ENCODE assay signal across 19 cellular contexts in genomic region chr19:39173502-39173991, GRCh38. TPM values are rescaled to one million over a fixed set of nuclear protein-coding genes. Genes with fewer than 3 reads are reported as not detected.
A peak's percentile ranks its signal among the peaks of the same experiment; 100 is the strongest.
DNase-seq lines count a peak whose midpoint lies in the region; ATAC-seq, FAIRE-seq and TF ChIP-seq lines count a peak whose summit lies in the region.
"Had no signal": no experiment of that assay in that cellular context is flagged by ENCODE, and none has a peak within 500 bp of the region (broad histone marks: within the 10 kb centered on the region; RNA-seq: fewer than 3 reads in every experiment).

No MANE protein-coding gene starts in this region.

- no peaks in the 10 kb centered on the region for H3K9me3 Mint-ChIP-seq in stimulated activated naive CD8-positive, alpha-beta T cell treated with anti-CD3 and anti-CD28 coated beads, Interleukin-15, amount 100 ng/mL, for 72 hours
- H3K9me3 Mint-ChIP-seq in stimulated activated memory B cell treated with anti-CD40 and anti-IgM and Interleukin-4, amounts not matched to agents 10 μg/mL and 1 μg/mL and 100 μg/mL, for 72 hours: no peaks in the 10 kb centered on the region
- H3K9me3 Mint-ChIP-seq: CD4-positive, alpha-beta memory T cell had no signal

- H4K20me1 ChIP-seq in osteoblast (ENCODE audit: insufficient read depth, low read length): peaks cover 12% of the 10 kb centered on the region

- H3K27ac ChIP-seq in RWPE2 (ENCODE audit: poor library complexity, severe bottlenecking): no peak overlapping the region
- H3K27ac ChIP-seq in osteoblast (ENCODE audit: low read depth, low read length): no peak overlapping the region

- H3K4me3 ChIP-seq in RWPE2 (ENCODE audit: severe bottlenecking) (no peak overlapping the region), osteoblast (ENCODE audit: insufficient read depth, low read length) (no peak overlapping the region)

- peaks cover 12% of the 10 kb centered on the region for H3K36me3 ChIP-seq in RWPE2 (ENCODE audit: low read depth)
- H3K36me3 ChIP-seq in osteoblast (ENCODE audit: insufficient read depth, low read length): peaks cover 19% of the 10 kb centered on the region

- no peak overlapping the region for H3K4me2 ChIP-seq in osteoblast (ENCODE audit: insufficient read depth, low read length)

- H3K9me3 ChIP-seq in RWPE2 (ENCODE audit: severe bottlenecking) (no peaks in the 10 kb centered on the region), osteoblast (ENCODE audit: low read depth, low read length) (no peaks in the 10 kb centered on the region)

- peaks cover 42% of the 10 kb centered on the region for H3K36me3 Mint-ChIP-seq in stimulated activated memory B cell treated with anti-CD40 and anti-IgM and Interleukin-4, amounts not matched to agents 10 μg/mL and 1 μg/mL and 100 μg/mL, for 72 hours

- H3K4me1 ChIP-seq in RWPE2 (ENCODE audit: insufficient read depth, poor library complexity, severe bottlenecking): no peaks in the 10 kb centered on the region
- no peaks in the 10 kb centered on the region for H3K4me1 ChIP-seq in osteoblast (ENCODE audit: insufficient read depth, low read length)

- peak; percentile 13 for ATAC-seq in stimulated activated naive CD8-positive, alpha-beta T cell treated with anti-CD3 and anti-CD28 coated beads, Interleukin-15, amount 100 ng/mL, for 72 hours
- ATAC-seq in stimulated activated naive CD8-positive, alpha-beta T cell treated with anti-CD3 and anti-CD28 coated beads, Interleukin-15, Interleukin-2, amounts not matched to agents 100 U/mL and 50 U/mL, for 24 hours: no peak
- ATAC-seq in RWPE2 (ENCODE audit: low read depth): no peak
- no peak for ATAC-seq in stimulated activated memory B cell treated with anti-CD40 and anti-IgM and Interleukin-4, amounts not matched to agents 10 μg/mL and 1 μg/mL and 100 μg/mL, for 72 hours

- no peaks in the 10 kb centered on the region for H3K27me3 Mint-ChIP-seq in stimulated activated naive CD8-positive, alpha-beta T cell treated with anti-CD3 and anti-CD28 coated beads, Interleukin-15, amount 100 ng/mL, for 72 hours
- no peaks in the 10 kb centered on the region for H3K27me3 Mint-ChIP-seq in stimulated activated memory B cell treated with anti-CD40 and anti-IgM and Interleukin-4, amounts not matched to agents 10 μg/mL and 1 μg/mL and 100 μg/mL, for 72 hours
- H3K27me3 Mint-ChIP-seq: CD4-positive, alpha-beta memory T cell had no signal

- no peak overlapping the region for H3K27ac Mint-ChIP-seq in stimulated activated naive CD8-positive, alpha-beta T cell treated with anti-CD3 and anti-CD28 coated beads, Interleukin-15, amount 100 ng/mL, for 72 hours
- H3K27ac Mint-ChIP-seq in stimulated activated memory B cell treated with anti-CD40 and anti-IgM and Interleukin-4, amounts not matched to agents 10 μg/mL and 1 μg/mL and 100 μg/mL, for 72 hours: no peak overlapping the region

- no peaks in the 10 kb centered on the region for H3K27me3 ChIP-seq in RWPE2 (ENCODE audit: insufficient read depth, poor library complexity, severe bottlenecking)
- H3K27me3 ChIP-seq in osteoblast (ENCODE audit: insufficient read depth, low read length): no peaks in the 10 kb centered on the region

- no peaks in the 10 kb centered on the region for H3K4me1 Mint-ChIP-seq in stimulated activated naive CD8-positive, alpha-beta T cell treated with anti-CD3 and anti-CD28 coated beads, Interleukin-15, amount 100 ng/mL, for 72 hours
- no peaks in the 10 kb centered on the region for H3K4me1 Mint-ChIP-seq in stimulated activated memory B cell treated with anti-CD40 and anti-IgM and Interleukin-4, amounts not matched to agents 10 μg/mL and 1 μg/mL and 100 μg/mL, for 72 hours
- H3K4me1 Mint-ChIP-seq: CD4-positive, alpha-beta memory T cell had no signal

- DNase-seq in stimulated activated naive CD8-positive, alpha-beta T cell treated with anti-CD3 and anti-CD28 coated beads, Interleukin-15, amount 100 ng/mL, for 72 hours: no peak
- DNase-seq in stimulated activated naive CD8-positive, alpha-beta T cell treated with anti-CD3 and anti-CD28 coated beads, Interleukin-15, Interleukin-2, amounts not matched to agents 100 U/mL and 50 U/mL, for 24 hours: no peak
- DNase-seq in RWPE2 (ENCODE audit: low spot score) (peak; percentile 51), osteoblast (ENCODE audit: insufficient read length, low spot score, missing footprints) (peak; percentile 53), D721Med (ENCODE audit: insufficient read length, low spot score) (no peak)
- DNase-seq: C1 segment of cervical spinal cord; Calu3; CD4-positive, alpha-beta memory T cell; COR-L47; DMS153; DND-41; GOT3; HCEC 1CT had no signal

- FAIRE-seq in D721Med (lab: Jason Lieb, UNC): no peak
- FAIRE-seq: G401.6, GM12892 had no signal

- H2AFZ ChIP-seq in osteoblast (ENCODE audit: low read length): no peak overlapping the region

- peaks cover 1% of the 10 kb centered on the region for H3K79me2 ChIP-seq in osteoblast (ENCODE audit: insufficient read depth, low read length)

- TF ChIP-seq CTCF in RWPE2 (IDR thresholded peaks at IDR 0.05; ENCODE audit: poor library complexity, severe bottlenecking) (no peak), osteoblast (IDR thresholded peaks at IDR 0.05; ENCODE audit: extremely low read depth, low read depth, low read length) (no peak), D721Med (IDR thresholded peaks at IDR 0.05; ENCODE audit: insufficient read depth, missing control alignments) (no peak)

- no peak overlapping the region for H3K4me3 Mint-ChIP-seq in stimulated activated naive CD8-positive, alpha-beta T cell treated with anti-CD3 and anti-CD28 coated beads, Interleukin-15, amount 100 ng/mL, for 72 hours
- no peak overlapping the region for H3K4me3 Mint-ChIP-seq in stimulated activated memory B cell treated with anti-CD40 and anti-IgM and Interleukin-4, amounts not matched to agents 10 μg/mL and 1 μg/mL and 100 μg/mL, for 72 hours
- H3K4me3 Mint-ChIP-seq: CD4-positive, alpha-beta memory T cell had no signal

RNA-seq across cellular contexts. Expression of gene NCCRP1, which starts 23.2 kb away (rescaled TPM):
- total RNA-seq in osteoblast: not detected in 2 replicates
- total RNA-seq: A172; A673; CD4-positive, alpha-beta memory T cell; H7 had no signal

RNA-seq across cellular contexts. Expression of gene SYCN, which starts 30.5 kb away (rescaled TPM):
- total RNA-seq in osteoblast: not detected in 2 replicates
- total RNA-seq: A172; A673; Calu3; CD4-positive, alpha-beta memory T cell; H7 had no signal

RNA-seq across cellular contexts. Expression of gene PAK4, which starts 48.0 kb away (rescaled TPM):
- 6.8 and 9.4 TPM in 2 replicates for total RNA-seq in osteoblast

Comparison
In these comparisons a context has a peak if more than half of its experiments do, and no peak if none do; other contexts are left out.
1. DNase-seq: peak in RWPE2 (single experiment) and osteoblast (single experiment); none in stimulated activated naive CD8-positive, alpha-beta T cell treated with anti-CD3 and anti-CD28 coated beads, Interleukin-15, amount 100 ng/mL, for 72 hours (0 of 2), stimulated activated naive CD8-positive, alpha-beta T cell treated with anti-CD3 and anti-CD28 coated beads, Interleukin-15, Interleukin-2, amounts not matched to agents 100 U/mL and 50 U/mL, for 24 hours (single experiment) and D721Med (single experiment).